In the genomic region with DNA sequence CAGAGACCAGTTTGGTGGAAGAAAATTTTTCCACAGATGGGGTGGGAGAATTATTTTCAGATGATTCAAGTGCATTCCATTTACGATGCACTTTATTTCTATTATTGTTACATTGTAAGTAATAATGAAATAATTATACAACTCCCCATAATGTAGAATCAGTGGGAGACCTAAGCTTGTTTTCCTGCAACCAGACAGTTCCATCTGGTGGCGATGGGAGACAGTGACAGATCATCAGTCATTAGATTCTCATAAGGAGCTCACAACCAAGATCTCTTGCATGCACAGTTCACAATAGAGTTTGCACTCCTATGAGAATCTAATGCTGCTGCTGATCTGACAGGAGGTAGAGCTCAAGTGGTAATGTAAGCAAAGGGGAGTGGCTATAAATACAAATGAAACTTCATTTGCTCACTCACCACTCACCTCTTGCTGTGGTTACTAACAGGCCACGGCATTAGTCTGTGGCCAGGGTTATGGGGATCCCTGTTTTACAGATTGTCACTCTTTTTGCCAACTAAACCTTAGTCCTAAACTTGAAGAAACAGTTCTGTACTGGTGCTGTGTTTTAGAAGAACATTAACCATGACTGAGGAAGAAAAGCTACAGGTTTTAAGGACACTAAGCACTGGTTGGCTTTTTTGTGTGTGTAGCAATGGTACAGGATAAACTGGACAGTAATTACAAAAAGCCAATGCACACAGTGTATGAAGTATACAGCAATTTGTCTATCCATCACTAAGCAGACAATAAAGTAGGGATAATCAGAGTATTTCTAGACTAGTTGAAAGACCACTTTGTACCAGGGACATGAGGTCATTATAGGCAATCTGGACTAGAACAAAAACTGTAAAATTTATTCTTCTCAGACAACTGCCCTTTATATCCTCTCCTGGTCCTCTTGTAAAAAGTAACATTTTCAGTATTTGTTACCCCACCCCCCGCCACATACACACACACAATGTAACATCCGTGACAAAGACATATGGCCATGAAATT, we compare ENCODE assay signal across 12 cellular contexts. TPM values are rescaled to one million over a fixed set of nuclear protein-coding genes. Genes with fewer than 3 reads are reported as not detected.
A peak's percentile ranks its signal among the peaks of the same experiment; 100 is the strongest.
DNase-seq lines count a peak whose midpoint lies in the region; ATAC-seq and TF ChIP-seq lines count a peak whose summit lies in the region.
"Had no signal": no experiment of that assay in that cellular context is flagged by ENCODE, and none has a peak within 500 bp of the region (broad histone marks: within the 10 kb centered on the region; RNA-seq: fewer than 3 reads in every experiment).

No MANE protein-coding gene starts in this region.

- H3K27me3 Mint-ChIP-seq in endodermal cell (ENCODE audit: insufficient read depth), result no peaks in the 10 kb centered on the region
- H3K27me3 Mint-ChIP-seq in stimulated activated naive B cell treated with anti-CD40 and anti-IgM and Interleukin-4, amounts not matched to agents 10 μg/mL and 1 μg/mL and 100 μg/mL, for 72 hours, result peaks cover 1 to 3% of the 10 kb centered on the region in 2 donors
- H3K27me3 Mint-ChIP-seq: IgD-negative memory B cell had no signal

- no peaks in the 10 kb centered on the region for H3K36me3 ChIP-seq in endodermal cell (ENCODE audit: control insufficient read depth, insufficient read depth, low read length)

- TF ChIP-seq CTCF in endodermal cell (conservative IDR thresholded peaks at IDR 0.05) (peak; percentile 41), GM10266 (IDR thresholded peaks at IDR 0.05; ENCODE audit: control insufficient read depth, insufficient read depth, low read depth, missing control alignments) (no peak)

- H3K27ac ChIP-seq in endodermal cell (ENCODE audit: low read depth, low read length), result no peak overlapping the region

- H3K27me3 ChIP-seq in endodermal cell (ENCODE audit: control insufficient read depth, insufficient read depth, low read length, poor library complexity, severe bottlenecking), result no peaks in the 10 kb centered on the region

- no peaks in the 10 kb centered on the region for H3K9me3 ChIP-seq in endodermal cell (ENCODE audit: control insufficient read depth, low read length)

- H3K9ac ChIP-seq in endodermal cell (ENCODE audit: extremely low read depth, low read length, poor library complexity, severe bottlenecking), result no peak overlapping the region

- H3K4me1 ChIP-seq in endodermal cell (ENCODE audit: control insufficient read depth, insufficient read depth, low read length), result no peaks in the 10 kb centered on the region

- H3K4me3 Mint-ChIP-seq in endodermal cell, result no peak overlapping the region
- no peak overlapping the region for H3K4me3 Mint-ChIP-seq in stimulated activated naive B cell treated with anti-CD40 and anti-IgM and Interleukin-4, amounts not matched to agents 10 μg/mL and 1 μg/mL and 100 μg/mL, for 72 hours
- H3K4me3 Mint-ChIP-seq: central memory CD8-positive, alpha-beta T cell; IgD-negative memory B cell had no signal

- WGBS in endodermal cell (ENCODE audit: insufficient coverage in 1 of 2, insufficient read length in 1 of 2), 2 experiments, result 93 to 100% methylated on average over 1 to 3 of the region's 5 CpGs

- no peaks in the 10 kb centered on the region for H3K9me3 Mint-ChIP-seq in endodermal cell
- H3K9me3 Mint-ChIP-seq in stimulated activated naive B cell treated with anti-CD40 and anti-IgM and Interleukin-4, amounts not matched to agents 10 μg/mL and 1 μg/mL and 100 μg/mL, for 72 hours, result no peaks in the 10 kb centered on the region
- H3K9me3 Mint-ChIP-seq: central memory CD8-positive, alpha-beta T cell had no signal

- no peak for DNase-seq in endodermal cell
- no peak for DNase-seq in NCI-H2107 treated with DMSO at 0.1 percent for 48 hours (lab: John Stamatoyannopoulos, UW; ENCODE audit: unreplicated experiment)
- no peak for DNase-seq in HPDE6-E6E7 (ENCODE audit: extremely low spot score)
- no peak for DNase-seq in stimulated activated naive B cell treated with anti-CD40 and anti-IgM and Interleukin-4, amounts not matched to agents 10 μg/mL and 1 μg/mL and 100 μg/mL, for 72 hours
- no peak for DNase-seq in GM10266 (ENCODE audit: extremely low spot score)
- DNase-seq: activated T-cell treated with anti-CD3 and anti-CD28 coated beads, Interleukin-2, amount 50 U/mL, for 1 hour; NCI-H526 treated with DMSO at 0.1 percent for 48 hours had no signal

- H3K27ac Mint-ChIP-seq in endodermal cell, result no peak overlapping the region
- H3K27ac Mint-ChIP-seq in stimulated activated naive B cell treated with anti-CD40 and anti-IgM and Interleukin-4, amounts not matched to agents 10 μg/mL and 1 μg/mL and 100 μg/mL, for 72 hours, result no peak overlapping the region
- H3K27ac Mint-ChIP-seq: IgD-negative memory B cell had no signal

- no peaks in the 10 kb centered on the region for H3K36me3 Mint-ChIP-seq in endodermal cell (ENCODE audit: low read depth)
- H3K36me3 Mint-ChIP-seq in stimulated activated naive B cell treated with anti-CD40 and anti-IgM and Interleukin-4, amounts not matched to agents 10 μg/mL and 1 μg/mL and 100 μg/mL, for 72 hours, result peaks cover 0 to under 1% of the 10 kb centered on the region in 2 donors

- H3K4me1 Mint-ChIP-seq in endodermal cell, result no peaks in the 10 kb centered on the region
- H3K4me1 Mint-ChIP-seq in stimulated activated naive B cell treated with anti-CD40 and anti-IgM and Interleukin-4, amounts not matched to agents 10 μg/mL and 1 μg/mL and 100 μg/mL, for 72 hours, result no peaks in the 10 kb centered on the region
- H3K4me1 Mint-ChIP-seq: central memory CD8-positive, alpha-beta T cell had no signal

- ATAC-seq in GM18858 (IDR thresholded peaks at IDR 0.05; ENCODE audit: unreplicated experiment) (peak; percentile 84), GM21723 (IDR thresholded peaks at IDR 0.05; ENCODE audit: unreplicated experiment) (peak; percentile 79), HG03432 (IDR thresholded peaks at IDR 0.05; ENCODE audit: unreplicated experiment) (peak; percentile 84)
- no peak for ATAC-seq in stimulated activated naive B cell treated with anti-CD40 and anti-IgM and Interleukin-4, amounts not matched to agents 10 μg/mL and 1 μg/mL and 100 μg/mL, for 72 hours (replicated peaks)

- H3K4me3 ChIP-seq in endodermal cell (ENCODE audit: low read length), result no peak overlapping the region

RNA-seq across cellular contexts. Expression of gene TMEM232, which starts 9.9 kb away (rescaled TPM):
- total RNA-seq in endodermal cell, result 1 to 10 TPM; 3.9 to 4.2 TPM
- 1.9 TPM for polyA plus RNA-seq in endodermal cell (2013, experiment 1 of 2)
- polyA plus RNA-seq in endodermal cell (2013, experiment 2 of 2), result 1.2 TPM
- polyA plus RNA-seq: IgD-negative memory B cell had no signal

RNA-seq across cellular contexts. Expression of gene SLC25A46, which starts 22.3 kb away (rescaled TPM):
- total RNA-seq in endodermal cell, result 10 to 100 TPM; 22.7 to 24.5 TPM
- polyA plus RNA-seq in endodermal cell (2013, experiment 1 of 2), result 25.5 TPM
- polyA plus RNA-seq in endodermal cell (2013, experiment 2 of 2), result 26.5 TPM

Comparison
In these comparisons a context has a peak if more than half of its experiments do, and no peak if none do; other contexts are left out.
1. ATAC-seq: peak in GM18858 (single experiment), GM21723 (single experiment) and HG03432 (single experiment); none in stimulated activated naive B cell treated with anti-CD40 and anti-IgM and Interleukin-4, amounts not matched to agents 10 μg/mL and 1 μg/mL and 100 μg/mL, for 72 hours (0 of 2).